Comparison of ENCODE assay signal across 1 cellular context in genomic region chr2:23690421-23691105, GRCh38.
TF ChIP-seq lines count a peak whose summit lies in the region.

No MANE protein-coding gene starts in this region.

TF ChIP-seq in K562, 482 proteins besides CTCF, POLR2A, EP300 and RAD21 (continued from another document):
- TF ChIP-seq ZNF592 (IDR thresholded peaks at IDR 0.05) (no peak), MIER1 (IDR thresholded peaks at IDR 0.05; ENCODE audit: low read depth) (no peak)
TF ChIP-seq in K562: peak in this region for 10.
